In genomic region chr21:17793675-17794123, GRCh38 we compare ENCODE assay signal across 8 cellular contexts.
A peak's percentile ranks its signal among the peaks of the same experiment; 100 is the strongest.
DNase-seq lines count a peak whose midpoint lies in the region; ATAC-seq and TF ChIP-seq lines count a peak whose summit lies in the region.

No MANE protein-coding gene starts in this region.

- H3K27me3 Mint-ChIP-seq in stimulated activated naive CD8-positive, alpha-beta T cell treated with anti-CD3 and anti-CD28 coated beads, Interleukin-15, amount 100 ng/mL, for 72 hours = no peaks in the 10 kb centered on the region

- H3K9me3 Mint-ChIP-seq in stimulated activated naive CD8-positive, alpha-beta T cell treated with anti-CD3 and anti-CD28 coated beads, Interleukin-15, amount 100 ng/mL, for 72 hours = no peaks in the 10 kb centered on the region

- peak; percentile 47 for DNase-seq in GM12865 (ENCODE audit: low read depth)
- DNase-seq in NAMALWA (ENCODE audit: low spot score) = peak; percentile 26
- peak; percentile 51 for DNase-seq in fibroblast of gingiva (ENCODE audit: low read depth)
- DNase-seq in stimulated activated naive CD8-positive, alpha-beta T cell treated with anti-CD3 and anti-CD28 coated beads, Interleukin-15, amount 100 ng/mL, for 72 hours = no peak
- DNase-seq in NCI-H1417 treated with DMSO at 0.1 percent for 48 hours (lab: John Stamatoyannopoulos, UW) = no peak
- DNase-seq in HPDE6-E6E7 (ENCODE audit: extremely low spot score) = no peak
- no peak for DNase-seq in DMS79 treated with DMSO at 0.1 percent for 48 hours (lab: John Stamatoyannopoulos, UW)

- peaks cover 58% of the 10 kb centered on the region for H3K4me1 Mint-ChIP-seq in stimulated activated naive CD8-positive, alpha-beta T cell treated with anti-CD3 and anti-CD28 coated beads, Interleukin-15, amount 100 ng/mL, for 72 hours

- peak overlapping the region; percentile 55 for H3K4me3 ChIP-seq in GM12865 (ENCODE audit: low read depth, low read length)

- no peak for TF ChIP-seq CTCF in GM12865 (IDR thresholded peaks at IDR 0.05; ENCODE audit: insufficient read depth, low read depth, low read length, missing control alignments)

- H3K4me3 Mint-ChIP-seq in stimulated activated naive CD8-positive, alpha-beta T cell treated with anti-CD3 and anti-CD28 coated beads, Interleukin-15, amount 100 ng/mL, for 72 hours = peak overlapping the region; percentile 35 to 67

- H3K27ac Mint-ChIP-seq in stimulated activated naive CD8-positive, alpha-beta T cell treated with anti-CD3 and anti-CD28 coated beads, Interleukin-15, amount 100 ng/mL, for 72 hours = peak overlapping the region; percentile 6 to 78

- peak; percentile 45 for ATAC-seq in GM21737 (IDR thresholded peaks at IDR 0.05; ENCODE audit: unreplicated experiment)
- peak; percentile 78 for ATAC-seq in stimulated activated naive CD8-positive, alpha-beta T cell treated with anti-CD3 and anti-CD28 coated beads, Interleukin-15, amount 100 ng/mL, for 72 hours

Comparison
In these comparisons a context has a peak if more than half of its experiments do, and no peak if none do; other contexts are left out.
1. DNase-seq: peak in GM12865 (single experiment), NAMALWA (single experiment) and fibroblast of gingiva (single experiment); none in stimulated activated naive CD8-positive, alpha-beta T cell treated with anti-CD3 and anti-CD28 coated beads, Interleukin-15, amount 100 ng/mL, for 72 hours (0 of 2), NCI-H1417 treated with DMSO at 0.1 percent for 48 hours (single experiment), HPDE6-E6E7 (single experiment) and DMS79 treated with DMSO at 0.1 percent for 48 hours (single experiment).